In genomic region chr3:106049876-106050275, GRCh38 we compare ENCODE assay signal across 20 cellular contexts.
"Had no signal": no experiment of that assay in that cellular context is flagged by ENCODE, and none has a peak within 500 bp of the region (broad histone marks: within the 10 kb centered on the region; RNA-seq: fewer than 3 reads in every experiment).

No MANE protein-coding gene starts in this region.

- H3K27me3 ChIP-seq: body of pancreas, cardiac muscle cell, heart left ventricle, stomach, suprapubic skin, tibial nerve had no signal

- H3K36me3 ChIP-seq: cardiac muscle cell, heart left ventricle, stomach, suprapubic skin, tibial nerve had no signal

- H3K27ac Mint-ChIP-seq: activated naive CD8-positive, alpha-beta T cell treated with anti-CD3 and anti-CD28 coated beads, Interleukin-2, amount 10 ng/mL, durations not matched to agents 7 days and 5 days; naive thymus-derived CD4-positive, alpha-beta T cell; stimulated activated memory B cell treated with anti-CD40 and anti-IgM and Interleukin-4, amounts not matched to agents 10 μg/mL and 1 μg/mL and 100 μg/mL, for 72 hours had no signal

- H3K4me1 Mint-ChIP-seq: activated naive CD8-positive, alpha-beta T cell treated with anti-CD3 and anti-CD28 coated beads, Interleukin-2, amount 10 ng/mL, durations not matched to agents 7 days and 5 days; neural crest cell; stimulated activated memory B cell treated with anti-CD40 and anti-IgM and Interleukin-4, amounts not matched to agents 10 μg/mL and 1 μg/mL and 100 μg/mL, for 72 hours had no signal

- H3K4me3 ChIP-seq: body of pancreas, cardiac muscle cell, heart left ventricle, smooth muscle cell, stomach, suprapubic skin, tibial nerve had no signal

- H3K27me3 Mint-ChIP-seq: activated CD4-positive, alpha-beta T cell treated with anti-CD3 and anti-CD28 coated beads, Interleukin-2, amount 10 ng/mL, durations not matched to agents 24 days and 14 days; activated naive CD8-positive, alpha-beta T cell treated with anti-CD3 and anti-CD28 coated beads, Interleukin-2, amount 10 ng/mL, durations not matched to agents 7 days and 5 days; naive thymus-derived CD4-positive, alpha-beta T cell; stimulated activated memory B cell treated with anti-CD40 and anti-IgM and Interleukin-4, amounts not matched to agents 10 μg/mL and 1 μg/mL and 100 μg/mL, for 72 hours had no signal

- DNase-seq: activated CD4-positive, alpha-beta T cell treated with anti-CD3 and anti-CD28 coated beads, Interleukin-2, amount 10 ng/mL, durations not matched to agents 24 days and 14 days; activated naive CD4-positive, alpha-beta T cell treated with Interleukin-2 at 50 U/mL for 16 hours; activated naive CD8-positive, alpha-beta T cell treated with anti-CD3 and anti-CD28 coated beads, Interleukin-2, amount 10 ng/mL, durations not matched to agents 7 days and 5 days; activated T-cell treated with anti-CD3 and anti-CD28 coated beads, Interleukin-2, amount 50 U/mL, for 1 hour; body of pancreas; cortex of kidney; heart left ventricle; islet precursor cell; left colon; mesenchymal stem cell; naive thymus-derived CD4-positive, alpha-beta T cell; stimulated activated CD4-positive, alpha-beta T cell treated with anti-CD3 and anti-CD28 coated beads, Interleukin-15, amount 100 ng/mL, for 24 hours; stomach had no signal

- H3K36me3 Mint-ChIP-seq: stimulated activated memory B cell treated with anti-CD40 and anti-IgM and Interleukin-4, amounts not matched to agents 10 μg/mL and 1 μg/mL and 100 μg/mL, for 72 hours had no signal

- H3K4me1 ChIP-seq: body of pancreas, heart left ventricle, stomach, suprapubic skin, tibial nerve had no signal

- H3K9me3 Mint-ChIP-seq: stimulated activated memory B cell treated with anti-CD40 and anti-IgM and Interleukin-4, amounts not matched to agents 10 μg/mL and 1 μg/mL and 100 μg/mL, for 72 hours had no signal

- H3K4me3 Mint-ChIP-seq: activated CD4-positive, alpha-beta T cell treated with anti-CD3 and anti-CD28 coated beads, Interleukin-2, amount 10 ng/mL, durations not matched to agents 24 days and 14 days; activated naive CD8-positive, alpha-beta T cell treated with anti-CD3 and anti-CD28 coated beads, Interleukin-2, amount 10 ng/mL, durations not matched to agents 7 days and 5 days; naive thymus-derived CD4-positive, alpha-beta T cell; neural crest cell; stimulated activated memory B cell treated with anti-CD40 and anti-IgM and Interleukin-4, amounts not matched to agents 10 μg/mL and 1 μg/mL and 100 μg/mL, for 72 hours had no signal

- ATAC-seq: body of pancreas; heart left ventricle; left colon; naive thymus-derived CD4-positive, alpha-beta T cell; sciatic nerve; stimulated activated memory B cell treated with anti-CD40 and anti-IgM and Interleukin-4, amounts not matched to agents 10 μg/mL and 1 μg/mL and 100 μg/mL, for 72 hours had no signal

- H3K9me3 ChIP-seq: body of pancreas, heart left ventricle, stomach, suprapubic skin, tibial nerve had no signal
